Comparison of ENCODE assay signal across 1 cellular context in genomic region chr1:30099587-30099986, GRCh38.
TF ChIP-seq lines count a peak whose summit lies in the region.

No MANE protein-coding gene starts in this region.

TF ChIP-seq in H1, 55 proteins besides CTCF, POLR2A, EP300 and RAD21:
- TF ChIP-seq KDM1A (IDR thresholded peaks at IDR 0.05; ENCODE audit: borderline replicate concordance, low read length) = peak; percentile 88; the same call in 1 of the 2 replicates
- no peak for TF ChIP-seq KDM5A (IDR thresholded peaks at IDR 0.05; ENCODE audit: low read length)
- no peak for TF ChIP-seq TAF7 (optimal IDR thresholded peaks at IDR 0.05; ENCODE audit: borderline replicate concordance, low read depth, low read length)
TF ChIP-seq in H1: peak in this region for 1.
